In genomic region chr10:103241262-103242011, GRCh38 we compare ENCODE assay signal across 8 cellular contexts. TPM values are rescaled to one million over a fixed set of nuclear protein-coding genes. Genes with fewer than 3 reads are reported as not detected.
DNase-seq lines count a peak whose midpoint lies in the region; ATAC-seq, FAIRE-seq and TF ChIP-seq lines count a peak whose summit lies in the region.

No MANE protein-coding gene starts in this region.

- no peak overlapping the region for H3K4me3 ChIP-seq in astrocyte of the spinal cord (ENCODE audit: low read depth, low read length)
- H3K4me3 ChIP-seq in kidney (ENCODE audit: low read length in 2 of 2): peak overlapping the region; percentile 42
- no peak overlapping the region for H3K4me3 ChIP-seq in testis

- intact Hi-C loops in kidney (cut with DNase I) (loop anchor here (10.0 kb wide), 1 partner anchor 327 kb away; the partner anchor contains the start of gene CNNM2), testis (cut with DNase I; ENCODE audit: low total_unique reads) (loop anchor here (10.0 kb wide), 2 partner anchors 167 to 327 kb away; partner anchors contain the start of gene CNNM2)

- peak overlapping the region in 1 of 2 donors; percentile 47 for H3K9ac ChIP-seq in kidney (ENCODE audit: low read length in 2 of 2)

- no peak for FAIRE-seq in kidney (lab: Jason Lieb, UNC)

- H3K36me3 ChIP-seq in kidney (ENCODE audit: control insufficient read depth in 1 of 2, insufficient read depth in 2 of 2, low read length in 2 of 2): no peaks in the 10 kb centered on the region
- no peaks in the 10 kb centered on the region for H3K36me3 ChIP-seq in testis (ENCODE audit: low read depth, missing control alignments)

- H3K27ac ChIP-seq in kidney (ENCODE audit: low read depth in 2 of 2, low read length in 2 of 2): peak overlapping the region; percentile 81 to 90
- no peak overlapping the region for H3K27ac ChIP-seq in testis

- H3K4me1 ChIP-seq in kidney (ENCODE audit: control insufficient read depth in 1 of 2, insufficient read depth in 1 of 2, low read depth in 1 of 2, low read length in 2 of 2): peaks cover 12 to 13% of the 10 kb centered on the region in 2 donors
- no peaks in the 10 kb centered on the region for H3K4me1 ChIP-seq in testis

- WGBS in testis, 2 donors: 71 to 75% methylated on average over 7 of the region's 7 CpGs

- no peak for ATAC-seq in GM18505 (IDR thresholded peaks at IDR 0.05; ENCODE audit: unreplicated experiment)
- ATAC-seq in HG02852 (IDR thresholded peaks at IDR 0.05; ENCODE audit: unreplicated experiment): no peak

- H3K27me3 ChIP-seq in testis: no peaks in the 10 kb centered on the region

- TF ChIP-seq POLR2A in GM18505 (IDR thresholded peaks at IDR 0.05; ENCODE audit: borderline replicate concordance, extremely low read depth, insufficient read depth, insufficient read length) (no peak), testis (IDR thresholded peaks at IDR 0.05) (no peak)

- in situ Hi-C loops in astrocyte of the spinal cord (cut with HindIII; ENCODE audit: low sequenced_read_pairs): no loop called here

- DNase-seq in COLO668 (lab: John Stamatoyannopoulos, UW; ENCODE audit: unreplicated experiment): peak; percentile 14
- DNase-seq in LoVo (ENCODE audit: low spot score): peak; percentile 96
- peak; percentile 49 for DNase-seq in astrocyte of the spinal cord (ENCODE audit: low read depth, low spot score)
- DNase-seq in kidney: peak; percentile 77
- DNase-seq in superior temporal gyrus (ENCODE audit: extremely low spot score): peak; percentile 25
- no peak for DNase-seq in testis

- TF ChIP-seq CTCF in astrocyte of the spinal cord (IDR thresholded peaks at IDR 0.05; ENCODE audit: low read depth, low read length) (no peak), kidney (IDR thresholded peaks at IDR 0.05; ENCODE audit: borderline replicate concordance, extremely low read depth, insufficient read depth) (no peak), testis (IDR thresholded peaks at IDR 0.05) (no peak)

- H3K9me3 ChIP-seq in kidney (ENCODE audit: control insufficient read depth in 1 of 2, low read length in 2 of 2) (no peaks in the 10 kb centered on the region), testis (no peaks in the 10 kb centered on the region)

RNA-seq across cellular contexts. Expression of gene RPEL1, which starts 4.2 kb away (rescaled TPM):
- total RNA-seq in kidney (not detected), testis (not detected)
- polyA plus RNA-seq in kidney (ENCODE audit: insufficient read depth, low read depth, low replicate concordance) (not detected), testis (ENCODE audit: insufficient read depth, low read depth, low replicate concordance) (not detected)

RNA-seq across cellular contexts. Expression of gene INA, which starts 35.5 kb away (rescaled TPM):
- total RNA-seq in kidney: 0.16 TPM
- not detected for polyA plus RNA-seq in kidney (ENCODE audit: insufficient read depth, low read depth, low replicate concordance)
- total RNA-seq in testis: 1 to 10 TPM; 4.3 to 5.2 TPM
- 7.7 TPM for polyA plus RNA-seq in testis (ENCODE audit: insufficient read depth, low read depth, low replicate concordance)

RNA-seq across cellular contexts. Expression of gene NT5C2, which starts 48.4 kb away (rescaled TPM):
- total RNA-seq in kidney (91.7 TPM), testis (100 to 1,000 TPM; 105 to 114 TPM)
- polyA plus RNA-seq in kidney (ENCODE audit: insufficient read depth, low read depth, low replicate concordance) (30.9 TPM), testis (ENCODE audit: insufficient read depth, low read depth, low replicate concordance) (125 TPM)

Comparison
In these comparisons a context has a peak if more than half of its experiments do, and no peak if none do; other contexts are left out.
1. H3K4me3 ChIP-seq: peak in kidney (2 of 2); none in astrocyte of the spinal cord (single experiment) and testis (0 of 2).
2. H3K27ac ChIP-seq: peak in kidney (2 of 2); none in testis (0 of 2).